1 cellular context compared by ENCODE assay signal in genomic region chr19:19602136-19602712, GRCh38.
TF ChIP-seq lines count a peak whose summit lies in the region.

No MANE protein-coding gene starts in this region.

TF ChIP-seq in H1, 55 proteins besides CTCF, POLR2A, EP300 and RAD21:
- TF ChIP-seq, protein P1, sequence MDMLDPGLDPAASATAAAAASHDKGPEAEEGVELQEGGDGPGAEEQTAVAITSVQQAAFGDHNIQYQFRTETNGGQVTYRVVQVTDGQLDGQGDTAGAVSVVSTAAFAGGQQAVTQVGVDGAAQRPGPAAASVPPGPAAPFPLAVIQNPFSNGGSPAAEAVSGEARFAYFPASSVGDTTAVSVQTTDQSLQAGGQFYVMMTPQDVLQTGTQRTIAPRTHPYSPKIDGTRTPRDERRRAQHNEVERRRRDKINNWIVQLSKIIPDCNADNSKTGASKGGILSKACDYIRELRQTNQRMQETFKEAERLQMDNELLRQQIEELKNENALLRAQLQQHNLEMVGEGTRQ (IDR thresholded peaks at IDR 0.05; ENCODE audit: low read length): no peak
- TF ChIP-seq ZNF274 (IDR thresholded peaks at IDR 0.05; ENCODE audit: borderline replicate concordance, extremely low read depth, low read length): no peak
- TF ChIP-seq SIX5 (IDR thresholded peaks at IDR 0.05; ENCODE audit: low read depth, low read length): no peak
- no peak for TF ChIP-seq EGR1 (IDR thresholded peaks at IDR 0.05; ENCODE audit: borderline replicate concordance, low read depth, low read length)
- TF ChIP-seq CBX8 (IDR thresholded peaks at IDR 0.05; ENCODE audit: borderline replicate concordance, low read depth, low read length): no peak
- no peak for TF ChIP-seq GTF2F1 (IDR thresholded peaks at IDR 0.05; ENCODE audit: borderline replicate concordance, low read depth, low read length)
- TF ChIP-seq RXRA (IDR thresholded peaks at IDR 0.05; ENCODE audit: insufficient read depth, low read depth, low read length): no peak
- no peak for TF ChIP-seq SIRT6 (IDR thresholded peaks at IDR 0.05; ENCODE audit: low read length)
- TF ChIP-seq CTBP2 (IDR thresholded peaks at IDR 0.05; ENCODE audit: borderline replicate concordance, insufficient read depth, insufficient read length, low read length): no peak
- no peak for TF ChIP-seq RFX5 (IDR thresholded peaks at IDR 0.05; ENCODE audit: borderline replicate concordance, low read depth, low read length)
- TF ChIP-seq SP1 (IDR thresholded peaks at IDR 0.05; ENCODE audit: low read depth, low read length): no peak
- TF ChIP-seq POLR2AphosphoS5 (IDR thresholded peaks at IDR 0.05; ENCODE audit: low read depth, low read length): no peak
- TF ChIP-seq TAF7 (optimal IDR thresholded peaks at IDR 0.05; ENCODE audit: borderline replicate concordance, low read depth, low read length): no peak
- TF ChIP-seq BACH1 (IDR thresholded peaks at IDR 0.05; ENCODE audit: low read length): no peak
- no peak for TF ChIP-seq PHF8 (conservative IDR thresholded peaks at IDR 0.05; ENCODE audit: low read depth, low read length)
- no peak for TF ChIP-seq BCL11A (IDR thresholded peaks at IDR 0.05; ENCODE audit: low read depth in 2 of 2, low read length in 2 of 2)
- no peak for TF ChIP-seq ASH2L (IDR thresholded peaks at IDR 0.05; ENCODE audit: low read length)
- TF ChIP-seq HDAC2 (IDR thresholded peaks at IDR 0.05; ENCODE audit: borderline replicate concordance in 1 of 2, low read depth in 2 of 2, low read length in 2 of 2): no peak
- TF ChIP-seq NRF1 (IDR thresholded peaks at IDR 0.05; ENCODE audit: low read depth, low read length): no peak
- TF ChIP-seq, protein P2, sequence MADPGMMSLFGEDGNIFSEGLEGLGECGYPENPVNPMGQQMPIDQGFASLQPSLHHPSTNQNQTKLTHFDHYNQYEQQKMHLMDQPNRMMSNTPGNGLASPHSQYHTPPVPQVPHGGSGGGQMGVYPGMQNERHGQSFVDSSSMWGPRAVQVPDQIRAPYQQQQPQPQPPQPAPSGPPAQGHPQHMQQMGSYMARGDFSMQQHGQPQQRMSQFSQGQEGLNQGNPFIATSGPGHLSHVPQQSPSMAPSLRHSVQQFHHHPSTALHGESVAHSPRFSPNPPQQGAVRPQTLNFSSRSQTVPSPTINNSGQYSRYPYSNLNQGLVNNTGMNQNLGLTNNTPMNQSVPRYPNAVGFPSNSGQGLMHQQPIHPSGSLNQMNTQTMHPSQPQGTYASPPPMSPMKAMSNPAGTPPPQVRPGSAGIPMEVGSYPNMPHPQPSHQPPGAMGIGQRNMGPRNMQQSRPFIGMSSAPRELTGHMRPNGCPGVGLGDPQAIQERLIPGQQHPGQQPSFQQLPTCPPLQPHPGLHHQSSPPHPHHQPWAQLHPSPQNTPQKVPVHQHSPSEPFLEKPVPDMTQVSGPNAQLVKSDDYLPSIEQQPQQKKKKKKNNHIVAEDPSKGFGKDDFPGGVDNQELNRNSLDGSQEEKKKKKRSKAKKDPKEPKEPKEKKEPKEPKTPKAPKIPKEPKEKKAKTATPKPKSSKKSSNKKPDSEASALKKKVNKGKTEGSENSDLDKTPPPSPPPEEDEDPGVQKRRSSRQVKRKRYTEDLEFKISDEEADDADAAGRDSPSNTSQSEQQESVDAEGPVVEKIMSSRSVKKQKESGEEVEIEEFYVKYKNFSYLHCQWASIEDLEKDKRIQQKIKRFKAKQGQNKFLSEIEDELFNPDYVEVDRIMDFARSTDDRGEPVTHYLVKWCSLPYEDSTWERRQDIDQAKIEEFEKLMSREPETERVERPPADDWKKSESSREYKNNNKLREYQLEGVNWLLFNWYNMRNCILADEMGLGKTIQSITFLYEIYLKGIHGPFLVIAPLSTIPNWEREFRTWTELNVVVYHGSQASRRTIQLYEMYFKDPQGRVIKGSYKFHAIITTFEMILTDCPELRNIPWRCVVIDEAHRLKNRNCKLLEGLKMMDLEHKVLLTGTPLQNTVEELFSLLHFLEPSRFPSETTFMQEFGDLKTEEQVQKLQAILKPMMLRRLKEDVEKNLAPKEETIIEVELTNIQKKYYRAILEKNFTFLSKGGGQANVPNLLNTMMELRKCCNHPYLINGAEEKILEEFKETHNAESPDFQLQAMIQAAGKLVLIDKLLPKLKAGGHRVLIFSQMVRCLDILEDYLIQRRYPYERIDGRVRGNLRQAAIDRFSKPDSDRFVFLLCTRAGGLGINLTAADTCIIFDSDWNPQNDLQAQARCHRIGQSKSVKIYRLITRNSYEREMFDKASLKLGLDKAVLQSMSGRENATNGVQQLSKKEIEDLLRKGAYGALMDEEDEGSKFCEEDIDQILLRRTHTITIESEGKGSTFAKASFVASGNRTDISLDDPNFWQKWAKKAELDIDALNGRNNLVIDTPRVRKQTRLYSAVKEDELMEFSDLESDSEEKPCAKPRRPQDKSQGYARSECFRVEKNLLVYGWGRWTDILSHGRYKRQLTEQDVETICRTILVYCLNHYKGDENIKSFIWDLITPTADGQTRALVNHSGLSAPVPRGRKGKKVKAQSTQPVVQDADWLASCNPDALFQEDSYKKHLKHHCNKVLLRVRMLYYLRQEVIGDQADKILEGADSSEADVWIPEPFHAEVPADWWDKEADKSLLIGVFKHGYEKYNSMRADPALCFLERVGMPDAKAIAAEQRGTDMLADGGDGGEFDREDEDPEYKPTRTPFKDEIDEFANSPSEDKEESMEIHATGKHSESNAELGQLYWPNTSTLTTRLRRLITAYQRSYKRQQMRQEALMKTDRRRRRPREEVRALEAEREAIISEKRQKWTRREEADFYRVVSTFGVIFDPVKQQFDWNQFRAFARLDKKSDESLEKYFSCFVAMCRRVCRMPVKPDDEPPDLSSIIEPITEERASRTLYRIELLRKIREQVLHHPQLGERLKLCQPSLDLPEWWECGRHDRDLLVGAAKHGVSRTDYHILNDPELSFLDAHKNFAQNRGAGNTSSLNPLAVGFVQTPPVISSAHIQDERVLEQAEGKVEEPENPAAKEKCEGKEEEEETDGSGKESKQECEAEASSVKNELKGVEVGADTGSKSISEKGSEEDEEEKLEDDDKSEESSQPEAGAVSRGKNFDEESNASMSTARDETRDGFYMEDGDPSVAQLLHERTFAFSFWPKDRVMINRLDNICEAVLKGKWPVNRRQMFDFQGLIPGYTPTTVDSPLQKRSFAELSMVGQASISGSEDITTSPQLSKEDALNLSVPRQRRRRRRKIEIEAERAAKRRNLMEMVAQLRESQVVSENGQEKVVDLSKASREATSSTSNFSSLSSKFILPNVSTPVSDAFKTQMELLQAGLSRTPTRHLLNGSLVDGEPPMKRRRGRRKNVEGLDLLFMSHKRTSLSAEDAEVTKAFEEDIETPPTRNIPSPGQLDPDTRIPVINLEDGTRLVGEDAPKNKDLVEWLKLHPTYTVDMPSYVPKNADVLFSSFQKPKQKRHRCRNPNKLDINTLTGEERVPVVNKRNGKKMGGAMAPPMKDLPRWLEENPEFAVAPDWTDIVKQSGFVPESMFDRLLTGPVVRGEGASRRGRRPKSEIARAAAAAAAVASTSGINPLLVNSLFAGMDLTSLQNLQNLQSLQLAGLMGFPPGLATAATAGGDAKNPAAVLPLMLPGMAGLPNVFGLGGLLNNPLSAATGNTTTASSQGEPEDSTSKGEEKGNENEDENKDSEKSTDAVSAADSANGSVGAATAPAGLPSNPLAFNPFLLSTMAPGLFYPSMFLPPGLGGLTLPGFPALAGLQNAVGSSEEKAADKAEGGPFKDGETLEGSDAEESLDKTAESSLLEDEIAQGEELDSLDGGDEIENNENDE (IDR thresholded peaks at IDR 0.05; ENCODE audit: insufficient replicate concordance, low read length): no peak
